8 cellular contexts compared by ENCODE assay signal in genomic region chrX:16869393-16870094, GRCh38.
DNase-seq lines count a peak whose midpoint lies in the region; ATAC-seq and TF ChIP-seq lines count a peak whose summit lies in the region.

No MANE protein-coding gene starts in this region.

- ATAC-seq in GM18873 (IDR thresholded peaks at IDR 0.05; ENCODE audit: low FRiP score, unreplicated experiment) = peak; percentile 27
- ATAC-seq in HG03103 (IDR thresholded peaks at IDR 0.05; ENCODE audit: low read depth, unreplicated experiment) = peak; percentile 40

- peaks cover 3% of the 10 kb centered on the region for H3K4me1 ChIP-seq in parathyroid adenoma

- DNase-seq in AG09309 (ENCODE audit: low read depth) (no peak), NOMO-1 treated with DMSO at 0.1 percent for 48 hours (lab: John Stamatoyannopoulos, UW; ENCODE audit: unreplicated experiment) (peak; percentile 54), globus pallidus (ENCODE audit: low spot score) (peak; percentile 24), putamen (ENCODE audit: low spot score) (no peak)
- DNase-seq in activated gamma-delta T cell treated with anti-CD3 and anti-CD28 coated beads, Interleukin-2, amount 50 U/mL, for 16 hours (ENCODE audit: low read depth) = peak; percentile 22

- no peaks in the 10 kb centered on the region for H3K27me3 ChIP-seq in parathyroid adenoma (ENCODE audit: control insufficient read depth, insufficient read depth, low read length)

- peak overlapping the region; percentile 73 for H3K4me2 ChIP-seq in parathyroid adenoma (ENCODE audit: low read length)

- no peaks in the 10 kb centered on the region for H3K36me3 ChIP-seq in parathyroid adenoma (ENCODE audit: control insufficient read depth, insufficient read depth, low read length)

- peaks cover 19% of the 10 kb centered on the region for H3K79me2 ChIP-seq in parathyroid adenoma

- H3K4me3 ChIP-seq in AG09309 (ENCODE audit: control insufficient read depth, low read depth, low read length) = peak overlapping the region; percentile 83
- H3K4me3 ChIP-seq in parathyroid adenoma (ENCODE audit: low read depth, low read length) = peak overlapping the region; percentile 70

- no peak for TF ChIP-seq CTCF in AG09309 (IDR thresholded peaks at IDR 0.05; ENCODE audit: control insufficient read depth, insufficient read depth, low read depth, low read length, missing control alignments)
- TF ChIP-seq CTCF in parathyroid adenoma (IDR thresholded peaks at IDR 0.05) = no peak

- H3K27ac ChIP-seq in parathyroid adenoma = peak overlapping the region; percentile 95

- H3K9ac ChIP-seq in parathyroid adenoma = no peak overlapping the region

- peak overlapping the region; percentile 74 for H2AFZ ChIP-seq in parathyroid adenoma

- no peaks in the 10 kb centered on the region for H3K9me3 ChIP-seq in parathyroid adenoma (ENCODE audit: control insufficient read depth, low read length)

Comparison
In these comparisons a context has a peak if more than half of its experiments do, and no peak if none do; other contexts are left out.
1. DNase-seq: peak in NOMO-1 treated with DMSO at 0.1 percent for 48 hours (single experiment), activated gamma-delta T cell treated with anti-CD3 and anti-CD28 coated beads, Interleukin-2, amount 50 U/mL, for 16 hours (single experiment) and globus pallidus (single experiment); none in AG09309 (single experiment) and putamen (single experiment).